ENCODE assay signal across 1 cellular context in the genomic region with DNA sequence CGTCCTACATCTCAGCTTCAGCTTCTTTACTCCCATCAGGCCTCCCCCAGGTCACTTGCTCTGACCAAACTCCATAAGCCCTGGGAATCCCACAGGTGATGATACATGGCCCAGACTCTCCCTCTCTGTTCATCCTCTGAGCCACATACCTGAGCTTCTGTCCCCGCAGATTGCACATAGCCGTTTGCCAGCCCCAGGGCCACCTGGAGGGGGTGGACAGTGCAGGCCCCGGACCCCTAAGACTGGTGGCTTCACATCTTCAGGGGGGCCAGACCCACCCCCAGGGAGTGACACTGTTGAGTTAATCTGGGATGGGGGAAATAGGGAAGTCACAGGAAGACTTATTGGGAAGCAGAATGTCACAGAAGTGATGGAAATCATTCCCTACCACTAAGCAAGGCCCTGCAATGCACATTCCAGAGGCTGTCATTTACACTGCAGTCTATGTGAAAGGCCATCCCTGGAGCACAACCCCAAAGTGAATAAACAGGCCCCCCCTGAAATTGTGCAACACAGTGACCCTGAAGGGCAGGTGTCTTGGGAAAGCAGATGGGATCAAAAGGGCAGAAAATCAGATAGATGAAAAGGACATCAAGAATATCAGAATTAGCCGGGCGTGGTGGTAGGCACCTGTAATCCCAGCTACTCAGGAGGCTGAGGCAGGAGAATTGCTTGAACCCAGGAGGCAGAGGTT.
TF ChIP-seq lines count a peak whose summit lies in the region.

No MANE protein-coding gene starts in this region.

TF ChIP-seq in HepG2, 621 proteins besides CTCF, POLR2A, EP300 and RAD21 (continued from another document):
- TF ChIP-seq, protein P1, sequence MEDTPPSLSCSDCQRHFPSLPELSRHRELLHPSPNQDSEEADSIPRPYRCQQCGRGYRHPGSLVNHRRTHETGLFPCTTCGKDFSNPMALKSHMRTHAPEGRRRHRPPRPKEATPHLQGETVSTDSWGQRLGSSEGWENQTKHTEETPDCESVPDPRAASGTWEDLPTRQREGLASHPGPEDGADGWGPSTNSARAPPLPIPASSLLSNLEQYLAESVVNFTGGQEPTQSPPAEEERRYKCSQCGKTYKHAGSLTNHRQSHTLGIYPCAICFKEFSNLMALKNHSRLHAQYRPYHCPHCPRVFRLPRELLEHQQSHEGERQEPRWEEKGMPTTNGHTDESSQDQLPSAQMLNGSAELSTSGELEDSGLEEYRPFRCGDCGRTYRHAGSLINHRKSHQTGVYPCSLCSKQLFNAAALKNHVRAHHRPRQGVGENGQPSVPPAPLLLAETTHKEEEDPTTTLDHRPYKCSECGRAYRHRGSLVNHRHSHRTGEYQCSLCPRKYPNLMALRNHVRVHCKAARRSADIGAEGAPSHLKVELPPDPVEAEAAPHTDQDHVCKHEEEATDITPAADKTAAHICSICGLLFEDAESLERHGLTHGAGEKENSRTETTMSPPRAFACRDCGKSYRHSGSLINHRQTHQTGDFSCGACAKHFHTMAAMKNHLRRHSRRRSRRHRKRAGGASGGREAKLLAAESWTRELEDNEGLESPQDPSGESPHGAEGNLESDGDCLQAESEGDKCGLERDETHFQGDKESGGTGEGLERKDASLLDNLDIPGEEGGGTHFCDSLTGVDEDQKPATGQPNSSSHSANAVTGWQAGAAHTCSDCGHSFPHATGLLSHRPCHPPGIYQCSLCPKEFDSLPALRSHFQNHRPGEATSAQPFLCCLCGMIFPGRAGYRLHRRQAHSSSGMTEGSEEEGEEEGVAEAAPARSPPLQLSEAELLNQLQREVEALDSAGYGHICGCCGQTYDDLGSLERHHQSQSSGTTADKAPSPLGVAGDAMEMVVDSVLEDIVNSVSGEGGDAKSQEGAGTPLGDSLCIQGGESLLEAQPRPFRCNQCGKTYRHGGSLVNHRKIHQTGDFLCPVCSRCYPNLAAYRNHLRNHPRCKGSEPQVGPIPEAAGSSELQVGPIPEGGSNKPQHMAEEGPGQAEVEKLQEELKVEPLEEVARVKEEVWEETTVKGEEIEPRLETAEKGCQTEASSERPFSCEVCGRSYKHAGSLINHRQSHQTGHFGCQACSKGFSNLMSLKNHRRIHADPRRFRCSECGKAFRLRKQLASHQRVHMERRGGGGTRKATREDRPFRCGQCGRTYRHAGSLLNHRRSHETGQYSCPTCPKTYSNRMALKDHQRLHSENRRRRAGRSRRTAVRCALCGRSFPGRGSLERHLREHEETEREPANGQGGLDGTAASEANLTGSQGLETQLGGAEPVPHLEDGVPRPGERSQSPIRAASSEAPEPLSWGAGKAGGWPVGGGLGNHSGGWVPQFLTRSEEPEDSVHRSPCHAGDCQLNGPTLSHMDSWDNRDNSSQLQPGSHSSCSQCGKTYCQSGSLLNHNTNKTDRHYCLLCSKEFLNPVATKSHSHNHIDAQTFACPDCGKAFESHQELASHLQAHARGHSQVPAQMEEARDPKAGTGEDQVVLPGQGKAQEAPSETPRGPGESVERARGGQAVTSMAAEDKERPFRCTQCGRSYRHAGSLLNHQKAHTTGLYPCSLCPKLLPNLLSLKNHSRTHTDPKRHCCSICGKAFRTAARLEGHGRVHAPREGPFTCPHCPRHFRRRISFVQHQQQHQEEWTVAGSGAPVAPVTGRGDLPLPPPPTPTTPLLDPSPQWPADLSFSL (CRISPR knock-in tag; IDR thresholded peaks at IDR 0.05) = no peak
- no peak for TF ChIP-seq AHR (CRISPR knock-in tag; IDR thresholded peaks at IDR 0.05)
TF ChIP-seq in HepG2: peak in this region for 271.
